Comparison of ENCODE assay signal across 14 cellular contexts in the genomic region with DNA sequence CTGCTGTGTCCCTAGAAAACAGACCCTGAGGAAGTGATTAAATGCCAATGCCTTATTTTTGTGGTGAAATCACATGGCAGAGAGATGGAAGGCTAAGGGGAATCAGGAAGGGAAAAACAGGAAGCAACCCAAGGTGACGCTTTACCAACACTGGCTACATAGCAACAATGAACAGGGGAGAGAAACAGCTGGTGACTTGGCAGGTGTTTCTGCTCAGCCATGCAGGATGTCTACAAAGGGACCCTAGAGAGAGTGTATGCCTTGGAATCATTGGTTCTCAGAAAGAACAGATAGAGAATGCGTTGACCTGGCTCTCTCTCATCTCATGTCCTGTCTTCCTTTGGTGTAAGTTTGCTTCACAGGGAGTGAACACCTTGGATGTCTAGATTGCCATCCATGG.
A peak's percentile ranks its signal among the peaks of the same experiment; 100 is the strongest.
DNase-seq lines count a peak whose midpoint lies in the region; TF ChIP-seq lines count a peak whose summit lies in the region.
"Had no signal": no experiment of that assay in that cellular context is flagged by ENCODE, and none has a peak within 500 bp of the region (broad histone marks: within the 10 kb centered on the region; RNA-seq: fewer than 3 reads in every experiment).

No MANE protein-coding gene starts in this region.

- H3K27ac Mint-ChIP-seq in endothelial cell (ENCODE audit: unreplicated experiment), result no peak overlapping the region
- H3K27ac Mint-ChIP-seq: IgD-negative memory B cell; T-helper 2 cell treated with Interferon-gamma antibody and Interleukin-4, amounts not matched to agents 5 μg/mL and 100 μg/mL, for 36 hours had no signal

- H3K9me3 Mint-ChIP-seq in endothelial cell (ENCODE audit: unreplicated experiment), result no peaks in the 10 kb centered on the region

- H3K27me3 Mint-ChIP-seq in endothelial cell (ENCODE audit: unreplicated experiment), result peaks cover 2% of the 10 kb centered on the region
- H3K27me3 Mint-ChIP-seq: IgD-negative memory B cell had no signal

- H3K36me3 Mint-ChIP-seq in endothelial cell (ENCODE audit: low read depth, unreplicated experiment), result no peaks in the 10 kb centered on the region

- H3K4me3 Mint-ChIP-seq in endothelial cell (ENCODE audit: unreplicated experiment), result no peak overlapping the region
- H3K4me3 Mint-ChIP-seq: IgD-negative memory B cell; T-helper 2 cell treated with Interferon-gamma antibody and Interleukin-4, amounts not matched to agents 5 μg/mL and 100 μg/mL, for 36 hours had no signal

- DNase-seq in DMS153 (lab: John Stamatoyannopoulos, UW) (peak; percentile 79), HT1080 (ENCODE audit: low read depth) (peak; percentile 34), NCI-H510A treated with DMSO at 0.1 percent for 48 hours (lab: John Stamatoyannopoulos, UW) (peak; percentile 99), left kidney (ENCODE audit: low read depth, low spot score) (peak; percentile 15), endothelial cell (ENCODE audit: low spot score) (no peak), NCI-H82 treated with DMSO at 0.1 percent for 48 hours (lab: John Stamatoyannopoulos, UW; ENCODE audit: unreplicated experiment) (no peak), GM10266 (ENCODE audit: extremely low spot score) (no peak)
- DNase-seq: DMS79, GM23248, NCI-H187, NCI-H82, SIG-M5 had no signal

- no peak for TF ChIP-seq CTCF in endothelial cell (IDR thresholded peaks at IDR 0.05; ENCODE audit: unreplicated experiment)
- TF ChIP-seq CTCF in GM10266 (IDR thresholded peaks at IDR 0.05; ENCODE audit: control insufficient read depth, insufficient read depth, low read depth, missing control alignments), result no peak

- H3K4me1 Mint-ChIP-seq in endothelial cell (ENCODE audit: unreplicated experiment), result peaks cover 10% of the 10 kb centered on the region
- H3K4me1 Mint-ChIP-seq: IgD-negative memory B cell had no signal

Comparison
In these comparisons a context has a peak if more than half of its experiments do, and no peak if none do; other contexts are left out.
1. DNase-seq: peak in DMS153 (single experiment), HT1080 (single experiment), NCI-H510A treated with DMSO at 0.1 percent for 48 hours (single experiment) and left kidney (single experiment); none in endothelial cell (single experiment), NCI-H82 treated with DMSO at 0.1 percent for 48 hours (single experiment) and GM10266 (single experiment).